In genomic region chr4:14842964-14843630, GRCh38 we compare ENCODE assay signal across 19 cellular contexts.
"Had no signal": no experiment of that assay in that cellular context is flagged by ENCODE, and none has a peak within 500 bp of the region (broad histone marks: within the 10 kb centered on the region; RNA-seq: fewer than 3 reads in every experiment).

No MANE protein-coding gene starts in this region.

- H3K36me3 ChIP-seq: brain microvascular endothelial cell, spleen, upper lobe of left lung had no signal

- H3K27ac Mint-ChIP-seq: activated T-helper 1 cell treated with anti-CD3 and anti-CD28 coated beads, Interleukin-12 subunit alpha, Interleukin-12 subunit beta, Interleukin-2, Interleukin-4 antibody, amounts not matched to agents 30 ng/mL and 10 ng/mL and 1 ng/mL, durations not matched to agents 14 hours and 24 hours and 36 hours; dendritic cell treated with granulocyte-macrophage colony-stimulating factor and Interleukin-4, amounts not matched to agents 40 ng/mL and 50 ng/mL, for 4 days; mesothelial cell of epicardium; natural killer cell had no signal

- H3K4me3 ChIP-seq: spleen, upper lobe of left lung had no signal

- H3K9me3 Mint-ChIP-seq: dendritic cell treated with granulocyte-macrophage colony-stimulating factor and Interleukin-4, amounts not matched to agents 40 ng/mL and 50 ng/mL, for 4 days; natural killer cell had no signal

- DNase-seq: activated CD4-positive, alpha-beta T cell treated with anti-CD3 and anti-CD28 coated beads, Interleukin-2, amount 50 U/mL, for 1 hour; activated CD8-positive, alpha-beta memory T cell treated with anti-CD3 and anti-CD28 coated beads for 24 hours; activated CD8-positive, alpha-beta memory T cell treated with anti-CD3 and anti-CD28 coated beads, Interleukin-2, amount 50 U/mL, for 4 hours; activated gamma-delta T cell treated with Interleukin-2 at 50 U/mL for 16 hours; aorta; brain microvascular endothelial cell; caudate nucleus; effector CD4-positive, alpha-beta T cell; natural killer cell; SIG-M5; SK-N-SH; spleen; stimulated activated CD4-positive, alpha-beta T cell treated with anti-CD3 and anti-CD28 coated beads, Interleukin-4, amount 100 ng/mL, for 24 hours; upper lobe of left lung had no signal

- H3K4me3 Mint-ChIP-seq: activated T-helper 1 cell treated with anti-CD3 and anti-CD28 coated beads, Interleukin-12 subunit alpha, Interleukin-12 subunit beta, Interleukin-2, Interleukin-4 antibody, amounts not matched to agents 30 ng/mL and 10 ng/mL and 1 ng/mL, durations not matched to agents 14 hours and 24 hours and 36 hours; dendritic cell treated with granulocyte-macrophage colony-stimulating factor and Interleukin-4, amounts not matched to agents 40 ng/mL and 50 ng/mL, for 4 days; mesothelial cell of epicardium; natural killer cell had no signal

- H3K27me3 ChIP-seq: brain microvascular endothelial cell, spleen, upper lobe of left lung had no signal

- H3K27ac ChIP-seq: brain microvascular endothelial cell, spleen, VCaP had no signal

- H3K36me3 Mint-ChIP-seq: mesothelial cell of epicardium, natural killer cell had no signal

- H3K9me3 ChIP-seq: SK-N-SH, upper lobe of left lung had no signal

- H3K4me1 ChIP-seq: spleen had no signal

- H3K4me1 Mint-ChIP-seq: mesothelial cell of epicardium had no signal

- ATAC-seq: left lobe of liver, natural killer cell had no signal
